Comparison of ENCODE assay signal across 15 cellular contexts in genomic region chr22:37983860-37984791, GRCh38. TPM values are rescaled to one million over a fixed set of nuclear protein-coding genes. Genes with fewer than 3 reads are reported as not detected.
DNase-seq lines count a peak whose midpoint lies in the region; ATAC-seq and TF ChIP-seq lines count a peak whose summit lies in the region.
"Had no signal": no experiment of that assay in that cellular context is flagged by ENCODE, and none has a peak within 500 bp of the region (broad histone marks: within the 10 kb centered on the region; RNA-seq: fewer than 3 reads in every experiment).

Gene SOX10 (minus strand): TSS chr22:37984555. CDS start chr22:37983784, 771 bp downstream.

- H3K27ac Mint-ChIP-seq in T-helper 17 cell: peak within 1 kb of the TSS; percentile 43
- no peak within 1 kb of the TSS for H3K27ac Mint-ChIP-seq in Calu3 (ENCODE audit: unreplicated experiment)
- H3K27ac Mint-ChIP-seq: type B pancreatic cell had no signal

- no peaks in the 10 kb centered on the region for H3K9me3 ChIP-seq in T-helper 17 cell (ENCODE audit: control insufficient read depth, low read length, poor library complexity, severe bottlenecking)

- H3K27me3 Mint-ChIP-seq in T-helper 17 cell: no peaks in the 10 kb centered on the region
- no peaks in the 10 kb centered on the region for H3K27me3 Mint-ChIP-seq in Calu3 (ENCODE audit: unreplicated experiment)

- TF ChIP-seq CTCF in Calu3 (IDR thresholded peaks at IDR 0.05; ENCODE audit: unreplicated experiment): no peak
- TF ChIP-seq CTCF in omental fat pad (IDR thresholded peaks at IDR 0.05): no peak

- intact Hi-C loops in head of caudate nucleus (cut with DNase I): loop anchor here (2.0 kb wide), 1 partner anchor 33 kb away; no protein-coding TSS in a partner anchor
- intact Hi-C loops in Calu3 (cut with micrococcal nuclease; ENCODE audit: unreplicated experiment): no loop called here

- no peaks in the 10 kb centered on the region for H3K9me3 Mint-ChIP-seq in Calu3 (ENCODE audit: low read depth, unreplicated experiment)
- H3K9me3 Mint-ChIP-seq: type B pancreatic cell had no signal

- H3K4me3 Mint-ChIP-seq in T-helper 17 cell (no peak within 1 kb of the TSS), Calu3 (ENCODE audit: low read depth, unreplicated experiment) (no peak within 1 kb of the TSS)
- H3K4me3 Mint-ChIP-seq: type B pancreatic cell had no signal

- ATAC-seq in T-helper 17 cell (no peak), omental fat pad (ENCODE audit: low FRiP score) (no peak)

- DNase-seq in Ammon's horn (ENCODE audit: low spot score) (peak; percentile 87), T-helper 17 cell (no peak), head of caudate nucleus (peak; percentile 61 to 91 (median 82)), nucleus accumbens (lab: John Stamatoyannopoulos, UW) (peak in 51 of 56 donors; percentile 31 to 87 (median 74)), Calu3 (no peak), omental fat pad (ENCODE audit: low spot score) (no peak), H4 (ENCODE audit: low spot score) (no peak), HPDE6-E6E7 (ENCODE audit: extremely low spot score) (no peak)
- DNase-seq: ACHN; foreskin fibroblast; IMR-90; NCI-H1105; NCI-H226; stimulated activated CD4-positive, alpha-beta T cell treated with anti-CD3 and anti-CD28 coated beads, Interleukin-12 subunit alpha, Interleukin-12 subunit beta, amount 100 ng/mL, for 4 hours had no signal

- H3K4me1 Mint-ChIP-seq in T-helper 17 cell: no peaks in the 10 kb centered on the region
- no peaks in the 10 kb centered on the region for H3K4me1 Mint-ChIP-seq in Calu3 (ENCODE audit: low read depth, unreplicated experiment)

- no TSS peak for BruUV-seq in Calu3 (replicated peaks; lab: Mats Ljungman, UMichigan)

- H3K36me3 Mint-ChIP-seq in T-helper 17 cell (ENCODE audit: low read depth): peaks cover 4% of the 10 kb centered on the region
- H3K36me3 Mint-ChIP-seq in Calu3 (ENCODE audit: insufficient read depth, unreplicated experiment): no peaks in the 10 kb centered on the region
- H3K36me3 Mint-ChIP-seq: type B pancreatic cell had no signal

- CTCF ChIA-PET in Calu3 (lab: Charles Lee): no interaction called here

RNA-seq across cellular contexts. Expression of gene SOX10, which starts in this region (rescaled TPM):
- total RNA-seq in T-helper 17 cell: not detected
- not detected in 2 replicates for total RNA-seq in Calu3 (2022)
- total RNA-seq in omental fat pad: 1 to 10 TPM in 1 of 4 donors, not detected in 3; 2.5 TPM
- not detected in 2 replicates for total RNA-seq in H4 (2014; rRNA removed; shearing (Covaris generic))
- total RNA-seq: IMR-90 had no signal

Comparison
In these comparisons a context has a peak if more than half of its experiments do, and no peak if none do; other contexts are left out.
1. DNase-seq: peak in Ammon's horn (single experiment), head of caudate nucleus (42 of 42) and nucleus accumbens (51 of 56); none in T-helper 17 cell (0 of 3), Calu3 (single experiment), omental fat pad (single experiment), H4 (single experiment) and HPDE6-E6E7 (single experiment).